Comparison of ENCODE assay signal across 29 cellular contexts in the genomic region with DNA sequence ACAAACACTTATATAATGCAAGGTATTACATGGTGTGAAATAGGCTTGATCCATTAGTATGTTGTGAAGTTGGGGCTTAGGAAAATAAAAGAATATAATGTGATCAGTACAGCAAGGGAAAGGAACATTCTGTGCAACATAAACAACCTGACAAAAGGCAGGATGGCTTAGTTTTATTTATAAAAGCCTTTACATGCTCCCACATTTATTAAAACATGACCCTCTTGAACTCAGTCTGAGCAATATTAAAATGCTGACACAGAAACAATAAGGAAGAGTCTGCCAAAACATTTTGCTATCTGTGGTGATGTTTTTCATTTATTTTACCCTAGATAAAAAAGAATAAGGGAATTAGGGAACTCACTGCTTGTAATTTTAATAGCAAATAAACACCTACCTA.
"Had no signal": no experiment of that assay in that cellular context is flagged by ENCODE, and none has a peak within 500 bp of the region (broad histone marks: within the 10 kb centered on the region; RNA-seq: fewer than 3 reads in every experiment).

No MANE protein-coding gene starts in this region.

- H3K36me3 ChIP-seq: adrenal gland, ascending aorta, breast epithelium, cardiac muscle cell, colonic mucosa, esophagus squamous epithelium had no signal

- H3K27me3 Mint-ChIP-seq: activated CD4-positive, alpha-beta memory T cell treated with anti-CD3 and anti-CD28 coated beads, Interleukin-2, amount 10 ng/mL, durations not matched to agents 7 days and 5 days; activated CD4-positive, alpha-beta T cell treated with anti-CD3 and anti-CD28 coated beads, Interleukin-2, amount 10 ng/mL, durations not matched to agents 7 days and 5 days; activated naive CD8-positive, alpha-beta T cell; activated T-cell treated with anti-CD3 and anti-CD28 coated beads, Interleukin-2, amount 50 U/mL, for 24 hours had no signal

- H3K4me3 ChIP-seq: adrenal gland, ascending aorta, breast epithelium, cardiac muscle cell, colonic mucosa, dorsolateral prefrontal cortex, esophagus squamous epithelium had no signal

- H3K27me3 ChIP-seq: adrenal gland, ascending aorta, breast epithelium, cardiac muscle cell, colonic mucosa, dorsolateral prefrontal cortex, esophagus squamous epithelium had no signal

- H3K9me3 ChIP-seq: adrenal gland, colonic mucosa had no signal

- H3K27ac Mint-ChIP-seq: activated CD4-positive, alpha-beta memory T cell treated with anti-CD3 and anti-CD28 coated beads, Interleukin-2, amount 10 ng/mL, durations not matched to agents 7 days and 5 days; activated CD4-positive, alpha-beta T cell treated with anti-CD3 and anti-CD28 coated beads, Interleukin-2, amount 10 ng/mL, durations not matched to agents 7 days and 5 days; activated naive CD8-positive, alpha-beta T cell; activated T-cell treated with anti-CD3 and anti-CD28 coated beads, Interleukin-2, amount 50 U/mL, for 24 hours; activated T-cell treated with anti-CD3 and anti-CD28 coated beads, Interleukin-2, amount 50 U/mL, for 72 hours; brain; endodermal cell had no signal

- DNase-seq: activated CD4-positive, alpha-beta memory T cell treated with anti-CD3 and anti-CD28 coated beads, Interleukin-2, amount 10 ng/mL, durations not matched to agents 7 days and 5 days; activated CD4-positive, alpha-beta T cell treated with anti-CD3 and anti-CD28 coated beads for 1 hour; activated CD4-positive, alpha-beta T cell treated with anti-CD3 and anti-CD28 coated beads for 4 hours; activated CD4-positive, alpha-beta T cell treated with anti-CD3 and anti-CD28 coated beads, Interleukin-2, amount 10 ng/mL, durations not matched to agents 7 days and 5 days; activated CD4-positive, alpha-beta T cell treated with anti-CD3 and anti-CD28 coated beads, Interleukin-2, amount 50 U/mL, for 4 hours; activated CD8-positive, alpha-beta memory T cell treated with anti-CD3 and anti-CD28 coated beads, Interleukin-2, amount 50 U/mL, for 48 hours; activated gamma-delta T cell; activated naive CD4-positive, alpha-beta T cell; activated naive CD4-positive, alpha-beta T cell treated with anti-CD3 and anti-CD28 coated beads, Interleukin-2, amount 50 U/mL, for 16 hours; activated T-cell treated with anti-CD3 and anti-CD28 coated beads for 4 hours; activated T-cell treated with anti-CD3 and anti-CD28 coated beads, Interleukin-2, amount 50 U/mL, for 24 hours; activated T-cell treated with anti-CD3 and anti-CD28 coated beads, Interleukin-2, amount 50 U/mL, for 72 hours; adrenal gland; central memory CD4-positive, alpha-beta T cell; cerebellar nuclear complex; colonic mucosa; dorsolateral prefrontal cortex; effector memory CD4-positive, alpha-beta T cell; endodermal cell; esophagus squamous epithelium; foreskin fibroblast; head of caudate nucleus; T-helper 2 cell had no signal

- H3K36me3 Mint-ChIP-seq: activated naive CD8-positive, alpha-beta T cell; brain had no signal

- H3K4me3 Mint-ChIP-seq: activated CD4-positive, alpha-beta memory T cell treated with anti-CD3 and anti-CD28 coated beads, Interleukin-2, amount 10 ng/mL, durations not matched to agents 7 days and 5 days; activated CD4-positive, alpha-beta T cell treated with anti-CD3 and anti-CD28 coated beads, Interleukin-2, amount 10 ng/mL, durations not matched to agents 7 days and 5 days; activated naive CD8-positive, alpha-beta T cell; activated T-cell treated with anti-CD3 and anti-CD28 coated beads, Interleukin-2, amount 50 U/mL, for 24 hours; activated T-cell treated with anti-CD3 and anti-CD28 coated beads, Interleukin-2, amount 50 U/mL, for 72 hours; brain; endodermal cell had no signal

- H3K27ac ChIP-seq: adrenal gland, ascending aorta, breast epithelium, cardiac muscle cell, colonic mucosa, dorsolateral prefrontal cortex, epithelial cell of prostate, esophagus squamous epithelium had no signal

- H3K4me1 Mint-ChIP-seq: activated CD4-positive, alpha-beta memory T cell treated with anti-CD3 and anti-CD28 coated beads, Interleukin-2, amount 10 ng/mL, durations not matched to agents 7 days and 5 days; activated CD4-positive, alpha-beta T cell treated with anti-CD3 and anti-CD28 coated beads, Interleukin-2, amount 10 ng/mL, durations not matched to agents 7 days and 5 days; endodermal cell had no signal
